In genomic region chr15:34099914-34100313, GRCh38 we compare ENCODE assay signal across 1 cellular context.
TF ChIP-seq lines count a peak whose summit lies in the region.

No MANE protein-coding gene starts in this region.

TF ChIP-seq in WTC11, 78 proteins besides CTCF, POLR2A, EP300 and RAD21 (continued from another document):
- TF ChIP-seq, protein P1, sequence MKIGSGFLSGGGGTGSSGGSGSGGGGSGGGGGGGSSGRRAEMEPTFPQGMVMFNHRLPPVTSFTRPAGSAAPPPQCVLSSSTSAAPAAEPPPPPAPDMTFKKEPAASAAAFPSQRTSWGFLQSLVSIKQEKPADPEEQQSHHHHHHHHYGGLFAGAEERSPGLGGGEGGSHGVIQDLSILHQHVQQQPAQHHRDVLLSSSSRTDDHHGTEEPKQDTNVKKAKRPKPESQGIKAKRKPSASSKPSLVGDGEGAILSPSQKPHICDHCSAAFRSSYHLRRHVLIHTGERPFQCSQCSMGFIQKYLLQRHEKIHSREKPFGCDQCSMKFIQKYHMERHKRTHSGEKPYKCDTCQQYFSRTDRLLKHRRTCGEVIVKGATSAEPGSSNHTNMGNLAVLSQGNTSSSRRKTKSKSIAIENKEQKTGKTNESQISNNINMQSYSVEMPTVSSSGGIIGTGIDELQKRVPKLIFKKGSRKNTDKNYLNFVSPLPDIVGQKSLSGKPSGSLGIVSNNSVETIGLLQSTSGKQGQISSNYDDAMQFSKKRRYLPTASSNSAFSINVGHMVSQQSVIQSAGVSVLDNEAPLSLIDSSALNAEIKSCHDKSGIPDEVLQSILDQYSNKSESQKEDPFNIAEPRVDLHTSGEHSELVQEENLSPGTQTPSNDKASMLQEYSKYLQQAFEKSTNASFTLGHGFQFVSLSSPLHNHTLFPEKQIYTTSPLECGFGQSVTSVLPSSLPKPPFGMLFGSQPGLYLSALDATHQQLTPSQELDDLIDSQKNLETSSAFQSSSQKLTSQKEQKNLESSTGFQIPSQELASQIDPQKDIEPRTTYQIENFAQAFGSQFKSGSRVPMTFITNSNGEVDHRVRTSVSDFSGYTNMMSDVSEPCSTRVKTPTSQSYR (CRISPR knock-in tag; IDR thresholded peaks at IDR 0.05), result no peak
- TF ChIP-seq MXD4 (CRISPR knock-in tag; IDR thresholded peaks at IDR 0.05; ENCODE audit: borderline replicate concordance) (no peak), SMAD3 (CRISPR knock-in tag; IDR thresholded peaks at IDR 0.05; ENCODE audit: borderline replicate concordance) (no peak)
- TF ChIP-seq, protein P2, sequence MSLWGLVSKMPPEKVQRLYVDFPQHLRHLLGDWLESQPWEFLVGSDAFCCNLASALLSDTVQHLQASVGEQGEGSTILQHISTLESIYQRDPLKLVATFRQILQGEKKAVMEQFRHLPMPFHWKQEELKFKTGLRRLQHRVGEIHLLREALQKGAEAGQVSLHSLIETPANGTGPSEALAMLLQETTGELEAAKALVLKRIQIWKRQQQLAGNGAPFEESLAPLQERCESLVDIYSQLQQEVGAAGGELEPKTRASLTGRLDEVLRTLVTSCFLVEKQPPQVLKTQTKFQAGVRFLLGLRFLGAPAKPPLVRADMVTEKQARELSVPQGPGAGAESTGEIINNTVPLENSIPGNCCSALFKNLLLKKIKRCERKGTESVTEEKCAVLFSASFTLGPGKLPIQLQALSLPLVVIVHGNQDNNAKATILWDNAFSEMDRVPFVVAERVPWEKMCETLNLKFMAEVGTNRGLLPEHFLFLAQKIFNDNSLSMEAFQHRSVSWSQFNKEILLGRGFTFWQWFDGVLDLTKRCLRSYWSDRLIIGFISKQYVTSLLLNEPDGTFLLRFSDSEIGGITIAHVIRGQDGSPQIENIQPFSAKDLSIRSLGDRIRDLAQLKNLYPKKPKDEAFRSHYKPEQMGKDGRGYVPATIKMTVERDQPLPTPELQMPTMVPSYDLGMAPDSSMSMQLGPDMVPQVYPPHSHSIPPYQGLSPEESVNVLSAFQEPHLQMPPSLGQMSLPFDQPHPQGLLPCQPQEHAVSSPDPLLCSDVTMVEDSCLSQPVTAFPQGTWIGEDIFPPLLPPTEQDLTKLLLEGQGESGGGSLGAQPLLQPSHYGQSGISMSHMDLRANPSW (CRISPR knock-in tag; conservative IDR thresholded peaks at IDR 0.05; ENCODE audit: low read depth), result no peak
- TF ChIP-seq, protein P3, sequence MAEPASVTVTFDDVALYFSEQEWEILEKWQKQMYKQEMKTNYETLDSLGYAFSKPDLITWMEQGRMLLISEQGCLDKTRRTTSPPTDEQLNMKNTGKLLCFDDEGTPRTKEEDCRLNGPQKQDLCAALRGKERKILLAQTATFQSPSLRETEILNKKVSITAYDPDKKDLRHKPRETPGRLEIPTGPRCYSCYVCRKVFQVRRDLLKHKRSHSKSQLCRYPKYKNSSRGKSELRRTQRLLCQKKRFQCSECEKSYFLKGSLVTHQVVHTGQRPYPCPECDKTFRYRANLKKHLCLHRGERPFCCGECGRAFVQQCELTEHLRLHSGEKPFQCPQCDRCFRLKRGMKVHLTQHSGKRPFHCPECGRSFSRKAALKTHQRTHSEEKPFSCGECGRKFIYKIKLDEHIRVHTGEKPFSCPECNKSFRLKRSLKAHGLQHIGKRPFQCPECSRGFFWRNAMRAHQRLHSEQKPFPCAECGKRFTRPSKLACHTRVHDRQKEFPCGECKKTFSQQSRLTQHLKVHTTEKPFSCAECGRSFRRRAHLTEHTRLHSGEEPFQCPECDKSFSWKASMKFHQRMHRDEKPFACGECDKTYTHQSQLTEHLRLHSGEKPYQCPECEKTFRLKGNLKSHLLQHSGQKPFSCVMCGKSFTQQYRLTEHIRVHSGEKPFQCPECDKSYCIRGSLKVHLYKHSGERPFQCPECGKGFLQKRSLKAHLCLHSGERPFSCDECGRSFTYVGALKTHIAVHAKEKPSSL (CRISPR knock-in tag; conservative IDR thresholded peaks at IDR 0.05), result no peak
